Comparison of ENCODE assay signal across 2 cellular contexts in the genomic region with DNA sequence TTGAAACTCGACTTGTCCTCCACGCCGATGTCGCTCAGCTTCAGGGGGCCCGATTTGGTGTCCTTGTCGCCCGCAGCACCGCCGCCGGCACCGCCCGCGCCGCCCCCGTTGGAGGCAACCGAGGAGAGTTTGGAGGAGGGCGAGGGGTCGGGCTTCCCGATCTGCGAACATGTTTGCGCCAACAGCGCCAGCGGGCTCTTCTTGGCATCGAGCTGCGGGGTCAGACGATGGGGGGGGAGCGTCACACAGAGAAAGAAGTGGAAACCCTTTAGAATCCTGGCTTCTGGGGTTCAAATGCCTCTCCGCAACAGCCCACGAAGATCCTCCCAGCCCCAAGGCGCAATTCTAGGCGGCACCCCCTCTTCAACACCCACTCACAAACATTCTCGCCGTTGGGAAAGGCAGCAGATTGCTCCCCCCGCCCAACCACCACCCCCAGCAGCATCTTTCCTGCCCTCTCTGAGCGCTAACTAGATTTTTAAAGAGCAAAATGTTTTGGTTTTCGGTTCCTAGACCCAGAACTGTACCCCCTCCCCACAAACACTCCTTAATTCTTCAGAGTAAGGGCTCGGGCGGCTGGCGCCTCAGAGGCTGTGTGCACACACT.
A peak's percentile ranks its signal among the peaks of the same experiment; 100 is the strongest.
TF ChIP-seq lines count a peak whose summit lies in the region.

No MANE protein-coding gene starts in this region.

TF ChIP-seq in HEK293, 187 proteins besides CTCF, POLR2A, EP300 and RAD21 (continues in another document):
- TF ChIP-seq EGR2 (tag by site-specific recombination; IDR thresholded peaks at IDR 0.05; ENCODE audit: low read depth): peak; percentile 72
- TF ChIP-seq ZEB2 (tag by site-specific recombination; IDR thresholded peaks at IDR 0.05): no peak
- TF ChIP-seq GLIS2 (tag by site-specific recombination; IDR thresholded peaks at IDR 0.05): peak; percentile 16
- no peak for TF ChIP-seq ZNF768 (tag by site-specific recombination; IDR thresholded peaks at IDR 0.05)
- no peak for TF ChIP-seq ZNF404 (tag by site-specific recombination; IDR thresholded peaks at IDR 0.05)
- TF ChIP-seq, protein P1, sequence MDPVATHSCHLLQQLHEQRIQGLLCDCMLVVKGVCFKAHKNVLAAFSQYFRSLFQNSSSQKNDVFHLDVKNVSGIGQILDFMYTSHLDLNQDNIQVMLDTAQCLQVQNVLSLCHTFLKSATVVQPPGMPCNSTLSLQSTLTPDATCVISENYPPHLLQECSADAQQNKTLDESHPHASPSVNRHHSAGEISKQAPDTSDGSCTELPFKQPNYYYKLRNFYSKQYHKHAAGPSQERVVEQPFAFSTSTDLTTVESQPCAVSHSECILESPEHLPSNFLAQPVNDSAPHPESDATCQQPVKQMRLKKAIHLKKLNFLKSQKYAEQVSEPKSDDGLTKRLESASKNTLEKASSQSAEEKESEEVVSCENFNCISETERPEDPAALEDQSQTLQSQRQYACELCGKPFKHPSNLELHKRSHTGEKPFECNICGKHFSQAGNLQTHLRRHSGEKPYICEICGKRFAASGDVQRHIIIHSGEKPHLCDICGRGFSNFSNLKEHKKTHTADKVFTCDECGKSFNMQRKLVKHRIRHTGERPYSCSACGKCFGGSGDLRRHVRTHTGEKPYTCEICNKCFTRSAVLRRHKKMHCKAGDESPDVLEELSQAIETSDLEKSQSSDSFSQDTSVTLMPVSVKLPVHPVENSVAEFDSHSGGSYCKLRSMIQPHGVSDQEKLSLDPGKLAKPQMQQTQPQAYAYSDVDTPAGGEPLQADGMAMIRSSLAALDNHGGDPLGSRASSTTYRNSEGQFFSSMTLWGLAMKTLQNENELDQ (tag by site-specific recombination; IDR thresholded peaks at IDR 0.05; ENCODE audit: low read depth): no peak
- no peak for TF ChIP-seq ZBTB48 (tag by site-specific recombination; IDR thresholded peaks at IDR 0.05)
- no peak for TF ChIP-seq ZNF629 (tag by site-specific recombination; IDR thresholded peaks at IDR 0.05)
- TF ChIP-seq, protein P2, sequence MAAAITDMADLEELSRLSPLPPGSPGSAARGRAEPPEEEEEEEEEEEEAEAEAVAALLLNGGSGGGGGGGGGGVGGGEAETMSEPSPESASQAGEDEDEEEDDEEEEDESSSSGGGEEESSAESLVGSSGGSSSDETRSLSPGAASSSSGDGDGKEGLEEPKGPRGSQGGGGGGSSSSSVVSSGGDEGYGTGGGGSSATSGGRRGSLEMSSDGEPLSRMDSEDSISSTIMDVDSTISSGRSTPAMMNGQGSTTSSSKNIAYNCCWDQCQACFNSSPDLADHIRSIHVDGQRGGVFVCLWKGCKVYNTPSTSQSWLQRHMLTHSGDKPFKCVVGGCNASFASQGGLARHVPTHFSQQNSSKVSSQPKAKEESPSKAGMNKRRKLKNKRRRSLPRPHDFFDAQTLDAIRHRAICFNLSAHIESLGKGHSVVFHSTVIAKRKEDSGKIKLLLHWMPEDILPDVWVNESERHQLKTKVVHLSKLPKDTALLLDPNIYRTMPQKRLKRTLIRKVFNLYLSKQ (tag by site-specific recombination; IDR thresholded peaks at IDR 0.05; ENCODE audit: borderline replicate concordance): no peak
- TF ChIP-seq ZIC2 (tag by site-specific recombination; IDR thresholded peaks at IDR 0.05): peak; percentile 60
- no peak for TF ChIP-seq ZNF623 (tag by site-specific recombination; IDR thresholded peaks at IDR 0.05)
- TF ChIP-seq, protein P3, sequence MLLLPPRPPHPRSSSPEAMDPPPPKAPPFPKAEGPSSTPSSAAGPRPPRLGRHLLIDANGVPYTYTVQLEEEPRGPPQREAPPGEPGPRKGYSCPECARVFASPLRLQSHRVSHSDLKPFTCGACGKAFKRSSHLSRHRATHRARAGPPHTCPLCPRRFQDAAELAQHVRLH (tag by site-specific recombination; IDR thresholded peaks at IDR 0.05): no peak
- no peak for TF ChIP-seq BCL11A (tag by site-specific recombination; IDR thresholded peaks at IDR 0.05; ENCODE audit: low read depth)
- TF ChIP-seq KLF16 (tag by site-specific recombination; IDR thresholded peaks at IDR 0.05): peak; percentile 59; the same call in 1 of the 2 replicates
- TF ChIP-seq RBAK (tag by site-specific recombination; IDR thresholded peaks at IDR 0.05): no peak
- 0 out of 2 replicates have a peak, but pooled peaks have one; percentile 32 for TF ChIP-seq BCL11B (tag by site-specific recombination; IDR thresholded peaks at IDR 0.05; ENCODE audit: low read depth)
- TF ChIP-seq SP2 (tag by site-specific recombination; IDR thresholded peaks at IDR 0.05): peak; percentile 40
- TF ChIP-seq HOXD13 (CRISPR knock-in tag; IDR thresholded peaks at IDR 0.05; ENCODE audit: borderline replicate concordance): no peak
- TF ChIP-seq SETDB1 (IDR thresholded peaks at IDR 0.05; ENCODE audit: insufficient read length, low read length): no peak
- TF ChIP-seq ZSCAN16 (tag by site-specific recombination; IDR thresholded peaks at IDR 0.05): no peak
- TF ChIP-seq, protein P4, sequence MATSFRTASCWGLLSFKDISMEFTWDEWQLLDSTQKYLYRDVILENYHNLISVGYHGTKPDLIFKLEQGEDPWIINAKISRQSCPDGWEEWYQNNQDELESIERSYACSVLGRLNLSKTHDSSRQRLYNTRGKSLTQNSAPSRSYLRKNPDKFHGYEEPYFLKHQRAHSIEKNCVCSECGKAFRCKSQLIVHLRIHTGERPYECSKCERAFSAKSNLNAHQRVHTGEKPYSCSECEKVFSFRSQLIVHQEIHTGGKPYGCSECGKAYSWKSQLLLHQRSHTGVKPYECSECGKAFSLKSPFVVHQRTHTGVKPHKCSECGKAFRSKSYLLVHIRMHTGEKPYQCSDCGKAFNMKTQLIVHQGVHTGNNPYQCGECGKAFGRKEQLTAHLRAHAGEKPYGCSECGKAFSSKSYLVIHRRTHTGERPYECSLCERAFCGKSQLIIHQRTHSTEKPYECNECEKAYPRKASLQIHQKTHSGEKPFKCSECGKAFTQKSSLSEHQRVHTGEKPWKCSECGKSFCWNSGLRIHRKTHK (tag by site-specific recombination; IDR thresholded peaks at IDR 0.05): no peak
- TF ChIP-seq ZNF530 (tag by site-specific recombination; IDR thresholded peaks at IDR 0.05; ENCODE audit: low read depth): no peak
- peak; percentile 94 for TF ChIP-seq ZNF341 (tag by site-specific recombination; IDR thresholded peaks at IDR 0.05; ENCODE audit: low read depth)
- TF ChIP-seq, protein P5, sequence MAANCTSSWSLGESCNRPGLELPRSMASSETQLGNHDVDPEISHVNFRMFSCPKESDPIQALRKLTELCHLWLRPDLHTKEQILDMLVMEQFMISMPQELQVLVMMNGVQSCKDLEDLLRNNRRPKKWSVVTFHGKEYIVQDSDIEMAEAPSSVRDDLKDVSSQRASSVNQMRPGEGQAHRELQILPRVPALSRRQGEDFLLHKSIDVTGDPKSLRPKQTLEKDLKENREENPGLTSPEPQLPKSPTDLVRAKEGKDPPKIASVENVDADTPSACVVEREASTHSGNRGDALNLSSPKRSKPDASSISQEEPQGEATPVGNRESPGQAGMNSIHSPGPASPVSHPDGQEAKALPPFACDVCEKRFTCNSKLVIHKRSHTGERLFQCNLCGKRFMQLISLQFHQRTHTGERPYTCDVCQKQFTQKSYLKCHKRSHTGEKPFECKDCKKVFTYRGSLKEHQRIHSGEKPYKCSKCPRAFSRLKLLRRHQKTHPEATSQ (tag by site-specific recombination; IDR thresholded peaks at IDR 0.05): no peak
- no peak for TF ChIP-seq ZNF324 (tag by site-specific recombination; IDR thresholded peaks at IDR 0.05)
- TF ChIP-seq MEIS1 (CRISPR knock-in tag; IDR thresholded peaks at IDR 0.05; ENCODE audit: borderline replicate concordance): no peak
- TF ChIP-seq YY1 (tag by site-specific recombination; IDR thresholded peaks at IDR 0.05): no peak

TF ChIP-seq in K562, 482 proteins besides CTCF, POLR2A, EP300 and RAD21:
- TF ChIP-seq HNRNPLL (IDR thresholded peaks at IDR 0.05; ENCODE audit: low read depth, low read length, poor library complexity, severe bottlenecking) (peak; percentile 57), POLR2B (IDR thresholded peaks at IDR 0.05; ENCODE audit: low read depth, partially characterized antibody) (no peak), ZNF384 (IDR thresholded peaks at IDR 0.05; ENCODE audit: low read depth, low read length) (no peak), MECOM (CRISPR knock-in tag; IDR thresholded peaks at IDR 0.05) (no peak), ZNF311 (CRISPR knock-in tag; IDR thresholded peaks at IDR 0.05) (no peak), MTA2 (IDR thresholded peaks at IDR 0.05; ENCODE audit: low read depth) (no peak), TEAD1 (CRISPR knock-in tag; IDR thresholded peaks at IDR 0.05) (no peak), EGR1 (conservative IDR thresholded peaks at IDR 0.05) (peak; percentile 55), CBX2 (IDR thresholded peaks at IDR 0.05; ENCODE audit: insufficient read depth, low read length, poor library complexity, severe bottlenecking) (no peak)
- TF ChIP-seq, protein P6, sequence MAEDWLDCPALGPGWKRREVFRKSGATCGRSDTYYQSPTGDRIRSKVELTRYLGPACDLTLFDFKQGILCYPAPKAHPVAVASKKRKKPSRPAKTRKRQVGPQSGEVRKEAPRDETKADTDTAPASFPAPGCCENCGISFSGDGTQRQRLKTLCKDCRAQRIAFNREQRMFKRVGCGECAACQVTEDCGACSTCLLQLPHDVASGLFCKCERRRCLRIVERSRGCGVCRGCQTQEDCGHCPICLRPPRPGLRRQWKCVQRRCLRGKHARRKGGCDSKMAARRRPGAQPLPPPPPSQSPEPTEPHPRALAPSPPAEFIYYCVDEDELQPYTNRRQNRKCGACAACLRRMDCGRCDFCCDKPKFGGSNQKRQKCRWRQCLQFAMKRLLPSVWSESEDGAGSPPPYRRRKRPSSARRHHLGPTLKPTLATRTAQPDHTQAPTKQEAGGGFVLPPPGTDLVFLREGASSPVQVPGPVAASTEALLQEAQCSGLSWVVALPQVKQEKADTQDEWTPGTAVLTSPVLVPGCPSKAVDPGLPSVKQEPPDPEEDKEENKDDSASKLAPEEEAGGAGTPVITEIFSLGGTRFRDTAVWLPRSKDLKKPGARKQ (CRISPR knock-in tag; IDR thresholded peaks at IDR 0.05): peak; percentile 48; the same call in 1 of the 2 replicates
- TF ChIP-seq, protein P7, sequence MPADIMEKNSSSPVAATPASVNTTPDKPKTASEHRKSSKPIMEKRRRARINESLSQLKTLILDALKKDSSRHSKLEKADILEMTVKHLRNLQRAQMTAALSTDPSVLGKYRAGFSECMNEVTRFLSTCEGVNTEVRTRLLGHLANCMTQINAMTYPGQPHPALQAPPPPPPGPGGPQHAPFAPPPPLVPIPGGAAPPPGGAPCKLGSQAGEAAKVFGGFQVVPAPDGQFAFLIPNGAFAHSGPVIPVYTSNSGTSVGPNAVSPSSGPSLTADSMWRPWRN (IDR thresholded peaks at IDR 0.05; ENCODE audit: low read depth): no peak
- TF ChIP-seq, protein P8, sequence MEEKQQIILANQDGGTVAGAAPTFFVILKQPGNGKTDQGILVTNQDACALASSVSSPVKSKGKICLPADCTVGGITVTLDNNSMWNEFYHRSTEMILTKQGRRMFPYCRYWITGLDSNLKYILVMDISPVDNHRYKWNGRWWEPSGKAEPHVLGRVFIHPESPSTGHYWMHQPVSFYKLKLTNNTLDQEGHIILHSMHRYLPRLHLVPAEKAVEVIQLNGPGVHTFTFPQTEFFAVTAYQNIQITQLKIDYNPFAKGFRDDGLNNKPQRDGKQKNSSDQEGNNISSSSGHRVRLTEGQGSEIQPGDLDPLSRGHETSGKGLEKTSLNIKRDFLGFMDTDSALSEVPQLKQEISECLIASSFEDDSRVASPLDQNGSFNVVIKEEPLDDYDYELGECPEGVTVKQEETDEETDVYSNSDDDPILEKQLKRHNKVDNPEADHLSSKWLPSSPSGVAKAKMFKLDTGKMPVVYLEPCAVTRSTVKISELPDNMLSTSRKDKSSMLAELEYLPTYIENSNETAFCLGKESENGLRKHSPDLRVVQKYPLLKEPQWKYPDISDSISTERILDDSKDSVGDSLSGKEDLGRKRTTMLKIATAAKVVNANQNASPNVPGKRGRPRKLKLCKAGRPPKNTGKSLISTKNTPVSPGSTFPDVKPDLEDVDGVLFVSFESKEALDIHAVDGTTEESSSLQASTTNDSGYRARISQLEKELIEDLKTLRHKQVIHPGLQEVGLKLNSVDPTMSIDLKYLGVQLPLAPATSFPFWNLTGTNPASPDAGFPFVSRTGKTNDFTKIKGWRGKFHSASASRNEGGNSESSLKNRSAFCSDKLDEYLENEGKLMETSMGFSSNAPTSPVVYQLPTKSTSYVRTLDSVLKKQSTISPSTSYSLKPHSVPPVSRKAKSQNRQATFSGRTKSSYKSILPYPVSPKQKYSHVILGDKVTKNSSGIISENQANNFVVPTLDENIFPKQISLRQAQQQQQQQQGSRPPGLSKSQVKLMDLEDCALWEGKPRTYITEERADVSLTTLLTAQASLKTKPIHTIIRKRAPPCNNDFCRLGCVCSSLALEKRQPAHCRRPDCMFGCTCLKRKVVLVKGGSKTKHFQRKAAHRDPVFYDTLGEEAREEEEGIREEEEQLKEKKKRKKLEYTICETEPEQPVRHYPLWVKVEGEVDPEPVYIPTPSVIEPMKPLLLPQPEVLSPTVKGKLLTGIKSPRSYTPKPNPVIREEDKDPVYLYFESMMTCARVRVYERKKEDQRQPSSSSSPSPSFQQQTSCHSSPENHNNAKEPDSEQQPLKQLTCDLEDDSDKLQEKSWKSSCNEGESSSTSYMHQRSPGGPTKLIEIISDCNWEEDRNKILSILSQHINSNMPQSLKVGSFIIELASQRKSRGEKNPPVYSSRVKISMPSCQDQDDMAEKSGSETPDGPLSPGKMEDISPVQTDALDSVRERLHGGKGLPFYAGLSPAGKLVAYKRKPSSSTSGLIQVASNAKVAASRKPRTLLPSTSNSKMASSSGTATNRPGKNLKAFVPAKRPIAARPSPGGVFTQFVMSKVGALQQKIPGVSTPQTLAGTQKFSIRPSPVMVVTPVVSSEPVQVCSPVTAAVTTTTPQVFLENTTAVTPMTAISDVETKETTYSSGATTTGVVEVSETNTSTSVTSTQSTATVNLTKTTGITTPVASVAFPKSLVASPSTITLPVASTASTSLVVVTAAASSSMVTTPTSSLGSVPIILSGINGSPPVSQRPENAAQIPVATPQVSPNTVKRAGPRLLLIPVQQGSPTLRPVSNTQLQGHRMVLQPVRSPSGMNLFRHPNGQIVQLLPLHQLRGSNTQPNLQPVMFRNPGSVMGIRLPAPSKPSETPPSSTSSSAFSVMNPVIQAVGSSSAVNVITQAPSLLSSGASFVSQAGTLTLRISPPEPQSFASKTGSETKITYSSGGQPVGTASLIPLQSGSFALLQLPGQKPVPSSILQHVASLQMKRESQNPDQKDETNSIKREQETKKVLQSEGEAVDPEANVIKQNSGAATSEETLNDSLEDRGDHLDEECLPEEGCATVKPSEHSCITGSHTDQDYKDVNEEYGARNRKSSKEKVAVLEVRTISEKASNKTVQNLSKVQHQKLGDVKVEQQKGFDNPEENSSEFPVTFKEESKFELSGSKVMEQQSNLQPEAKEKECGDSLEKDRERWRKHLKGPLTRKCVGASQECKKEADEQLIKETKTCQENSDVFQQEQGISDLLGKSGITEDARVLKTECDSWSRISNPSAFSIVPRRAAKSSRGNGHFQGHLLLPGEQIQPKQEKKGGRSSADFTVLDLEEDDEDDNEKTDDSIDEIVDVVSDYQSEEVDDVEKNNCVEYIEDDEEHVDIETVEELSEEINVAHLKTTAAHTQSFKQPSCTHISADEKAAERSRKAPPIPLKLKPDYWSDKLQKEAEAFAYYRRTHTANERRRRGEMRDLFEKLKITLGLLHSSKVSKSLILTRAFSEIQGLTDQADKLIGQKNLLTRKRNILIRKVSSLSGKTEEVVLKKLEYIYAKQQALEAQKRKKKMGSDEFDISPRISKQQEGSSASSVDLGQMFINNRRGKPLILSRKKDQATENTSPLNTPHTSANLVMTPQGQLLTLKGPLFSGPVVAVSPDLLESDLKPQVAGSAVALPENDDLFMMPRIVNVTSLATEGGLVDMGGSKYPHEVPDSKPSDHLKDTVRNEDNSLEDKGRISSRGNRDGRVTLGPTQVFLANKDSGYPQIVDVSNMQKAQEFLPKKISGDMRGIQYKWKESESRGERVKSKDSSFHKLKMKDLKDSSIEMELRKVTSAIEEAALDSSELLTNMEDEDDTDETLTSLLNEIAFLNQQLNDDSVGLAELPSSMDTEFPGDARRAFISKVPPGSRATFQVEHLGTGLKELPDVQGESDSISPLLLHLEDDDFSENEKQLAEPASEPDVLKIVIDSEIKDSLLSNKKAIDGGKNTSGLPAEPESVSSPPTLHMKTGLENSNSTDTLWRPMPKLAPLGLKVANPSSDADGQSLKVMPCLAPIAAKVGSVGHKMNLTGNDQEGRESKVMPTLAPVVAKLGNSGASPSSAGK (IDR thresholded peaks at IDR 0.05): no peak
